40 cellular contexts compared by ENCODE assay signal in the genomic region with DNA sequence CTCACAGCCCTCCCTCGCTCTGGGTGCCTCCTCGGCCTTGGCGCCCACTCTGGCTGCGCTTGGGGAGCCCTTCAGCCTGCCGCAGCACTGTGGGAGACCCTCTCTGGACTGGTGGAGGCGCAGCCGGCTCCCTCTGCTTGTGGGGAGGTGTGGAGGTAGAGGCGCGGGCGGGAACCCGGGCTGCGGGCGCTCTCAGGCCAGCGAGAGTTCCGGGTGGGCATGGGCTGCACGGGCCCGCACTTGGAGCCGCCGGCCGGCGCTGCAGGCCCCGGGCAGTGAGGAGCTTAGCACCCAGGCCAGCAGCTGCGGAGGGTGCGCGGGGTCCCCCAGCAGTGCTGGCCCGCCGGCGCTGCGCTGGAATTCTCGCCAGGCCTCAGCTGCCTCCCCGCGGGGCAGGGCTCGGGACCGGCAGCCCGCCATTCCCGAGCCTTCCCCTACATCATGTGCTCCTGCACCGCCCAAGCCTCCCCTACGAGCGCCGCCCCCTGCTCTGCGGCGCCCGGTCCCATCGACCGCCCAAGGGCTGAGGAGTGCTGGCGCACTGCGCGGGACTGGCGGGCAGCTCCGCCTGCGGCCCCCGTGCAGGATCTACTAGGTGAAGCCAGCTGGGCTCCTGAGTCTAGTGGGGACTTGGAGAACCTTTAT.
"Had no signal": no experiment of that assay in that cellular context is flagged by ENCODE, and none has a peak within 500 bp of the region (broad histone marks: within the 10 kb centered on the region; RNA-seq: fewer than 3 reads in every experiment).

No MANE protein-coding gene starts in this region.

- H3K9me3 ChIP-seq: ascending aorta had no signal

- H3K36me3 ChIP-seq: ascending aorta, cardiac muscle cell, WERI-Rb-1 had no signal

- H3K27me3 Mint-ChIP-seq: activated CD4-positive, alpha-beta memory T cell treated with anti-CD3 and anti-CD28 coated beads, Interleukin-2, amount 10 ng/mL, durations not matched to agents 7 days and 5 days; activated CD4-positive, alpha-beta T cell treated with anti-CD3 and anti-CD28 coated beads for 36 hours; activated CD4-positive, alpha-beta T cell treated with anti-CD3 and anti-CD28 coated beads, Interleukin-2, amount 10 ng/mL, durations not matched to agents 7 days and 5 days; activated naive CD4-positive, alpha-beta T cell treated with anti-CD3 and anti-CD28 coated beads, Interleukin-2, amount 10 ng/mL, durations not matched to agents 7 days and 5 days; activated naive CD4-positive, alpha-beta T cell treated with anti-CD3 and anti-CD28 coated beads, Interleukin-2, amount 50 U/mL, for 24 hours; activated naive CD8-positive, alpha-beta T cell; activated naive CD8-positive, alpha-beta T cell treated with anti-CD3 and anti-CD28 coated beads, Interleukin-2, amount 10 ng/mL, durations not matched to agents 7 days and 5 days; activated naive CD8-positive, alpha-beta T cell treated with anti-CD3 and anti-CD28 coated beads, Interleukin-2, amount 50 U/mL, for 24 hours; activated T-cell treated with anti-CD3 and anti-CD28 coated beads, Interleukin-2, amount 50 U/mL, for 24 hours; activated T-helper 17 cell treated with anti-CD3 and anti-CD28 coated beads, Interleukin-2, amount 50 U/mL, for 72 hours; brain; central memory CD8-positive, alpha-beta T cell had no signal

- H3K4me3 Mint-ChIP-seq: activated CD4-positive, alpha-beta memory T cell treated with anti-CD3 and anti-CD28 coated beads, Interleukin-2, amount 10 ng/mL, durations not matched to agents 7 days and 5 days; activated CD4-positive, alpha-beta T cell treated with anti-CD3 and anti-CD28 coated beads for 36 hours; activated CD4-positive, alpha-beta T cell treated with anti-CD3 and anti-CD28 coated beads, Interleukin-2, amount 10 ng/mL, durations not matched to agents 7 days and 5 days; activated CD8-positive, alpha-beta memory T cell treated with anti-CD3 and anti-CD28 coated beads, Interleukin-2, amount 10 ng/mL, durations not matched to agents 7 days and 5 days; activated CD8-positive, alpha-beta T cell treated with anti-CD3 and anti-CD28 coated beads, Interleukin-2, amount 10 ng/mL, durations not matched to agents 7 days and 5 days; activated naive CD4-positive, alpha-beta T cell treated with anti-CD3 and anti-CD28 coated beads, Interleukin-2, amount 10 ng/mL, durations not matched to agents 7 days and 5 days; activated naive CD4-positive, alpha-beta T cell treated with anti-CD3 and anti-CD28 coated beads, Interleukin-2, amount 50 U/mL, for 24 hours; activated naive CD8-positive, alpha-beta T cell; activated naive CD8-positive, alpha-beta T cell treated with anti-CD3 and anti-CD28 coated beads, Interleukin-2, amount 10 ng/mL, durations not matched to agents 7 days and 5 days; activated naive CD8-positive, alpha-beta T cell treated with anti-CD3 and anti-CD28 coated beads, Interleukin-2, amount 50 U/mL, for 24 hours; activated T-cell treated with anti-CD3 and anti-CD28 coated beads, Interleukin-2, amount 50 U/mL, for 24 hours; activated T-cell treated with anti-CD3 and anti-CD28 coated beads, Interleukin-2, amount 50 U/mL, for 72 hours; activated T-helper 1 cell treated with anti-CD3 and anti-CD28 coated beads, Interleukin-12 subunit alpha, Interleukin-12 subunit beta, Interleukin-2, Interleukin-4 antibody, amounts not matched to agents 30 ng/mL and 10 ng/mL and 1 ng/mL, durations not matched to agents 14 hours and 24 hours and 36 hours; activated T-helper 17 cell treated with anti-CD3 and anti-CD28 coated beads, Interleukin-2, amount 50 U/mL, for 72 hours; brain; central memory CD8-positive, alpha-beta T cell; T-helper 1 cell treated with Interleukin-12 subunit alpha and Interleukin-12 subunit beta and Interleukin-4 antibody, amounts not matched to agents 30 μg/mL and 1 μg/mL, for 36 hours; T-helper 2 cell treated with Interferon-gamma antibody and Interleukin-4, amounts not matched to agents 5 μg/mL and 100 μg/mL, for 36 hours; WTC11 had no signal

- H3K36me3 Mint-ChIP-seq: activated CD8-positive, alpha-beta memory T cell treated with anti-CD3 and anti-CD28 coated beads, Interleukin-2, amount 10 ng/mL, durations not matched to agents 7 days and 5 days; activated naive CD4-positive, alpha-beta T cell treated with anti-CD3 and anti-CD28 coated beads, Interleukin-2, amount 10 ng/mL, durations not matched to agents 7 days and 5 days; activated naive CD4-positive, alpha-beta T cell treated with anti-CD3 and anti-CD28 coated beads, Interleukin-2, amount 50 U/mL, for 24 hours; activated naive CD8-positive, alpha-beta T cell; activated naive CD8-positive, alpha-beta T cell treated with anti-CD3 and anti-CD28 coated beads, Interleukin-2, amount 10 ng/mL, durations not matched to agents 7 days and 5 days; brain; WTC11 had no signal

- H3K27ac Mint-ChIP-seq: activated CD4-positive, alpha-beta memory T cell treated with anti-CD3 and anti-CD28 coated beads, Interleukin-2, amount 10 ng/mL, durations not matched to agents 7 days and 5 days; activated CD4-positive, alpha-beta T cell treated with anti-CD3 and anti-CD28 coated beads, Interleukin-2, amount 10 ng/mL, durations not matched to agents 7 days and 5 days; activated CD8-positive, alpha-beta memory T cell treated with anti-CD3 and anti-CD28 coated beads, Interleukin-2, amount 10 ng/mL, durations not matched to agents 7 days and 5 days; activated CD8-positive, alpha-beta T cell treated with anti-CD3 and anti-CD28 coated beads, Interleukin-2, amount 10 ng/mL, durations not matched to agents 7 days and 5 days; activated naive CD4-positive, alpha-beta T cell treated with anti-CD3 and anti-CD28 coated beads, Interleukin-2, amount 10 ng/mL, durations not matched to agents 7 days and 5 days; activated naive CD4-positive, alpha-beta T cell treated with anti-CD3 and anti-CD28 coated beads, Interleukin-2, amount 50 U/mL, for 24 hours; activated naive CD8-positive, alpha-beta T cell; activated naive CD8-positive, alpha-beta T cell treated with anti-CD3 and anti-CD28 coated beads, Interleukin-2, amount 10 ng/mL, durations not matched to agents 7 days and 5 days; activated naive CD8-positive, alpha-beta T cell treated with anti-CD3 and anti-CD28 coated beads, Interleukin-2, amount 50 U/mL, for 24 hours; activated T-cell treated with anti-CD3 and anti-CD28 coated beads, Interleukin-2, amount 50 U/mL, for 24 hours; activated T-cell treated with anti-CD3 and anti-CD28 coated beads, Interleukin-2, amount 50 U/mL, for 72 hours; activated T-helper 1 cell treated with anti-CD3 and anti-CD28 coated beads, Interleukin-12 subunit alpha, Interleukin-12 subunit beta, Interleukin-2, Interleukin-4 antibody, amounts not matched to agents 30 ng/mL and 10 ng/mL and 1 ng/mL, durations not matched to agents 14 hours and 24 hours and 36 hours; activated T-helper 17 cell treated with anti-CD3 and anti-CD28 coated beads, Interleukin-2, amount 50 U/mL, for 72 hours; brain; T-helper 1 cell treated with Interleukin-12 subunit alpha and Interleukin-12 subunit beta and Interleukin-4 antibody, amounts not matched to agents 30 μg/mL and 1 μg/mL, for 36 hours; T-helper 2 cell treated with Interferon-gamma antibody and Interleukin-4, amounts not matched to agents 5 μg/mL and 100 μg/mL, for 36 hours; WTC11 had no signal

- H3K9me3 Mint-ChIP-seq: activated CD4-positive, alpha-beta memory T cell treated with anti-CD3 and anti-CD28 coated beads, Interleukin-2, amount 10 ng/mL, durations not matched to agents 7 days and 5 days; activated naive CD4-positive, alpha-beta T cell treated with anti-CD3 and anti-CD28 coated beads, Interleukin-2, amount 10 ng/mL, durations not matched to agents 7 days and 5 days; activated naive CD4-positive, alpha-beta T cell treated with anti-CD3 and anti-CD28 coated beads, Interleukin-2, amount 50 U/mL, for 24 hours; activated naive CD8-positive, alpha-beta T cell treated with anti-CD3 and anti-CD28 coated beads, Interleukin-2, amount 10 ng/mL, durations not matched to agents 7 days and 5 days; activated naive CD8-positive, alpha-beta T cell treated with anti-CD3 and anti-CD28 coated beads, Interleukin-2, amount 50 U/mL, for 24 hours; activated T-cell treated with anti-CD3 and anti-CD28 coated beads, Interleukin-2, amount 50 U/mL, for 24 hours; activated T-cell treated with anti-CD3 and anti-CD28 coated beads, Interleukin-2, amount 50 U/mL, for 72 hours; activated T-helper 1 cell treated with anti-CD3 and anti-CD28 coated beads, Interleukin-12 subunit alpha, Interleukin-12 subunit beta, Interleukin-2, Interleukin-4 antibody, amounts not matched to agents 30 ng/mL and 10 ng/mL and 1 ng/mL, durations not matched to agents 14 hours and 24 hours and 36 hours; activated T-helper 17 cell treated with anti-CD3 and anti-CD28 coated beads, Interleukin-2, amount 50 U/mL, for 72 hours; central memory CD8-positive, alpha-beta T cell; T-helper 1 cell treated with Interleukin-12 subunit alpha and Interleukin-12 subunit beta and Interleukin-4 antibody, amounts not matched to agents 30 μg/mL and 1 μg/mL, for 36 hours; T-helper 2 cell treated with Interferon-gamma antibody and Interleukin-4, amounts not matched to agents 5 μg/mL and 100 μg/mL, for 36 hours had no signal

- H3K4me1 ChIP-seq: ascending aorta had no signal

- DNase-seq: activated CD4-positive, alpha-beta memory T cell treated with anti-CD3 and anti-CD28 coated beads, Interleukin-2, amount 10 ng/mL, durations not matched to agents 7 days and 5 days; activated CD4-positive, alpha-beta T cell treated with anti-CD3 and anti-CD28 coated beads for 1 hour; activated CD4-positive, alpha-beta T cell treated with anti-CD3 and anti-CD28 coated beads for 36 hours; activated CD4-positive, alpha-beta T cell treated with anti-CD3 and anti-CD28 coated beads for 48 hours; activated CD4-positive, alpha-beta T cell treated with anti-CD3 and anti-CD28 coated beads, Interleukin-2, amount 10 ng/mL, durations not matched to agents 7 days and 5 days; activated CD4-positive, alpha-beta T cell treated with anti-CD3 and anti-CD28 coated beads, Interleukin-2, amount 50 U/mL, for 48 hours; activated CD4-positive, CD25-positive, alpha-beta regulatory T cell; activated CD8-positive, alpha-beta memory T cell treated with anti-CD3 and anti-CD28 coated beads for 24 hours; activated CD8-positive, alpha-beta memory T cell treated with anti-CD3 and anti-CD28 coated beads, Interleukin-2, amount 10 ng/mL, durations not matched to agents 7 days and 5 days; activated CD8-positive, alpha-beta memory T cell treated with anti-CD3 and anti-CD28 coated beads, Interleukin-2, amount 50 U/mL, for 48 hours; activated CD8-positive, alpha-beta T cell treated with anti-CD3 and anti-CD28 coated beads, Interleukin-2, amount 10 ng/mL, durations not matched to agents 7 days and 5 days; activated effector memory CD4-positive, alpha-beta T cell treated with anti-CD3 and anti-CD28 coated beads, Interleukin-2, amount 50 U/mL, for 16 hours; activated gamma-delta T cell treated with Interleukin-2 at 50 U/mL for 16 hours; activated naive CD4-positive, alpha-beta T cell; activated naive CD4-positive, alpha-beta T cell treated with anti-CD3 and anti-CD28 coated beads, Interleukin-2, amount 10 ng/mL, durations not matched to agents 7 days and 5 days; activated naive CD8-positive, alpha-beta T cell treated with anti-CD3 and anti-CD28 coated beads, Interleukin-2, amount 10 ng/mL, durations not matched to agents 7 days and 5 days; activated naive CD8-positive, alpha-beta T cell treated with anti-CD3 and anti-CD28 coated beads, Interleukin-2, amount 50 U/mL, for 24 hours; activated T-cell treated with anti-CD3 and anti-CD28 coated beads, Interleukin-2, amount 50 U/mL, for 24 hours; activated T-cell treated with anti-CD3 and anti-CD28 coated beads, Interleukin-2, amount 50 U/mL, for 72 hours; amygdala; anterior cingulate cortex; SW 1271; T-helper 1 cell; T-helper 2 cell; T-helper 9 cell; WERI-Rb-1 had no signal

- ATAC-seq: activated CD4-positive, alpha-beta T cell treated with anti-CD3 and anti-CD28 coated beads for 36 hours; activated CD4-positive, CD25-positive, alpha-beta regulatory T cell treated with anti-CD3 and anti-CD28 coated beads, Interleukin-2, amount 50 U/mL, for 24 hours; activated CD8-positive, alpha-beta memory T cell treated with anti-CD3 and anti-CD28 coated beads, Interleukin-2, amount 10 ng/mL, durations not matched to agents 7 days and 5 days; activated CD8-positive, alpha-beta T cell treated with anti-CD3 and anti-CD28 coated beads, Interleukin-2, amount 10 ng/mL, durations not matched to agents 7 days and 5 days; activated naive CD8-positive, alpha-beta T cell treated with anti-CD3 and anti-CD28 coated beads, Interleukin-2, amount 50 U/mL, for 24 hours; activated T-cell treated with anti-CD3 and anti-CD28 coated beads, Interleukin-2, amount 50 U/mL, for 72 hours; activated T-helper 17 cell treated with anti-CD3 and anti-CD28 coated beads, Interleukin-2, amount 50 U/mL, for 72 hours; WTC11 had no signal

- H3K27me3 ChIP-seq: ascending aorta, cardiac muscle cell had no signal

- H3K27ac ChIP-seq: ascending aorta, cardiac muscle cell, WERI-Rb-1 had no signal

- H3K4me3 ChIP-seq: ascending aorta, cardiac muscle cell had no signal

- FAIRE-seq: bronchial epithelial cell, TTC549 had no signal

- H3K4me1 Mint-ChIP-seq: activated CD4-positive, alpha-beta memory T cell treated with anti-CD3 and anti-CD28 coated beads, Interleukin-2, amount 10 ng/mL, durations not matched to agents 7 days and 5 days; activated naive CD4-positive, alpha-beta T cell treated with anti-CD3 and anti-CD28 coated beads, Interleukin-2, amount 10 ng/mL, durations not matched to agents 7 days and 5 days; activated naive CD8-positive, alpha-beta T cell treated with anti-CD3 and anti-CD28 coated beads, Interleukin-2, amount 10 ng/mL, durations not matched to agents 7 days and 5 days; brain; central memory CD8-positive, alpha-beta T cell had no signal
